1 cellular context compared by ENCODE assay signal in genomic region chr11:5712507-5712906, GRCh38.
TF ChIP-seq lines count a peak whose summit lies in the region.

No MANE protein-coding gene starts in this region.

TF ChIP-seq in WTC11, 78 proteins besides CTCF, POLR2A, EP300 and RAD21 (continued from another document):
- TF ChIP-seq ZNF532 (CRISPR knock-in tag; IDR thresholded peaks at IDR 0.05; ENCODE audit: borderline replicate concordance): no peak
- no peak for TF ChIP-seq JAZF1 (CRISPR knock-in tag; IDR thresholded peaks at IDR 0.05)
- TF ChIP-seq USF2 (CRISPR knock-in tag; IDR thresholded peaks at IDR 0.05): no peak
- TF ChIP-seq IRF2 (CRISPR knock-in tag; IDR thresholded peaks at IDR 0.05; ENCODE audit: borderline replicate concordance, low read depth): no peak
- no peak for TF ChIP-seq SMAD3 (CRISPR knock-in tag; IDR thresholded peaks at IDR 0.05; ENCODE audit: borderline replicate concordance)
- no peak for TF ChIP-seq STAT6 (CRISPR knock-in tag; conservative IDR thresholded peaks at IDR 0.05; ENCODE audit: low read depth)
- no peak for TF ChIP-seq ZNF396 (CRISPR knock-in tag; IDR thresholded peaks at IDR 0.05; ENCODE audit: borderline replicate concordance)
- TF ChIP-seq GABPB1 (CRISPR knock-in tag; IDR thresholded peaks at IDR 0.05): no peak
- no peak for TF ChIP-seq GTF2I (CRISPR knock-in tag; conservative IDR thresholded peaks at IDR 0.05)
- no peak for TF ChIP-seq ZNF416 (CRISPR knock-in tag; IDR thresholded peaks at IDR 0.05)
- TF ChIP-seq ZNF512 (CRISPR knock-in tag; IDR thresholded peaks at IDR 0.05; ENCODE audit: borderline replicate concordance): no peak
- no peak for TF ChIP-seq HMGA2 (CRISPR knock-in tag; IDR thresholded peaks at IDR 0.05)
